31 cellular contexts compared by ENCODE assay signal in the genomic region with DNA sequence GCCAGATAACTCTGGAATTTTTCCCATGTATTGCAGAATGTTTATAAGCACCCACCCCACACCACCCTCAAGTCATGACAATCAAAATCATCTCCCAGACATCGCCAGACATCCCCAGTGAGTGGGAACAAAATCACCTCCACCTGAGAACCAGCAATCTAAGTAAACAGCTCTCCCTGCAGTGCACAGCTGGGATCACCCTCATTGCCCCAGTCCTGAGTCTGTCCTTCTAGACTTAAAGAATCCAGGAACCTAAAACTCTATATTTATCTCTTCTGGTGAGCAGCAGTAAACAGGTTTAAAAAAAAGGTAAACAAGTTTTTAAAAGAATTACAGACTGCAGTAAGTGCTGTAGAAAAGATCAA. TPM values are rescaled to one million over a fixed set of nuclear protein-coding genes. Genes with fewer than 3 reads are reported as not detected.
"Had no signal": no experiment of that assay in that cellular context is flagged by ENCODE, and none has a peak within 500 bp of the region (broad histone marks: within the 10 kb centered on the region; RNA-seq: fewer than 3 reads in every experiment).

No MANE protein-coding gene starts in this region.

- H3K36me3 ChIP-seq: ascending aorta, MG63, Peyer's patch, SJCRH30 had no signal

- H3K4me1 ChIP-seq: ascending aorta, body of pancreas, Peyer's patch, SJCRH30 had no signal

- H3K9me3 ChIP-seq: body of pancreas, Peyer's patch, SJCRH30 had no signal

- H3K27ac ChIP-seq: ascending aorta, body of pancreas, Peyer's patch, RWPE1, SJCRH30 had no signal

- DNase-seq: activated B cell treated with CpG ODN at 0.5 μM for 24 hours; activated CD4-positive, alpha-beta memory T cell treated with anti-CD3 and anti-CD28 coated beads for 36 hours; activated CD4-positive, alpha-beta T cell treated with anti-CD3 and anti-CD28 coated beads, Interleukin-2, amount 10 ng/mL, durations not matched to agents 7 days and 5 days; activated CD8-positive, alpha-beta memory T cell treated with anti-CD3 and anti-CD28 coated beads for 24 hours; activated effector memory CD4-positive, alpha-beta T cell treated with anti-CD3 and anti-CD28 coated beads, Interleukin-2, amount 50 U/mL, for 16 hours; activated naive CD4-positive, alpha-beta T cell treated with Interleukin-2 at 50 U/mL for 16 hours; activated T-cell treated with anti-CD3 and anti-CD28 coated beads, Interleukin-2, amount 50 U/mL, for 4 hours; amniotic stem cell; body of pancreas; central memory CD4-positive, alpha-beta T cell; MG63; MV-4-11; NCI-H1092 treated with DMSO at 0.1 percent for 48 hours; NCI-H1417 treated with DMSO at 0.1 percent for 48 hours; NCI-H1694; NCI-H2029; NCI-H2107; NCI-H2171 treated with DMSO at 0.1 percent for 48 hours; NCI-H524; Peyer's patch; Right ventricle myocardium superior; T-cell; T-helper 2 cell; T1000 had no signal

- ATAC-seq: activated naive CD4-positive, alpha-beta T cell treated with anti-CD3 and anti-CD28 coated beads, Interleukin-2, amount 50 U/mL, for 72 hours; activated naive CD8-positive, alpha-beta T cell treated with anti-CD3 and anti-CD28 coated beads, Interleukin-2, amount 50 U/mL, for 24 hours; activated T-cell treated with anti-CD3 and anti-CD28 coated beads, Interleukin-2, amount 50 U/mL, for 4 hours; body of pancreas; T-cell had no signal

- H3K4me3 ChIP-seq: ascending aorta, body of pancreas, MG63, Peyer's patch, SJCRH30 had no signal

- FAIRE-seq: bronchial epithelial cell, TTC549 had no signal

- H3K27me3 ChIP-seq: ascending aorta, body of pancreas, MG63, Peyer's patch, SJCRH30 had no signal

RNA-seq across cellular contexts. Expression of a gene that starts 43.3 kb away (rescaled TPM):
- total RNA-seq: activated CD4-positive, alpha-beta memory T cell treated with anti-CD3 and anti-CD28 coated beads for 36 hours; activated CD4-positive, alpha-beta T cell treated with anti-CD3 and anti-CD28 coated beads, Interleukin-2, amount 10 ng/mL, durations not matched to agents 7 days and 5 days; activated naive CD4-positive, alpha-beta T cell treated with anti-CD3 and anti-CD28 coated beads, Interleukin-2, amount 50 U/mL, for 72 hours; bronchial epithelial cell had no signal
